8 cellular contexts compared by ENCODE assay signal in genomic region chr1:26318338-26319064, GRCh38. TPM values are rescaled to one million over a fixed set of nuclear protein-coding genes. Genes with fewer than 3 reads are reported as not detected.
DNase-seq lines count a peak whose midpoint lies in the region; ATAC-seq and TF ChIP-seq lines count a peak whose summit lies in the region.
"Had no signal": no experiment of that assay in that cellular context is flagged by ENCODE, and none has a peak within 500 bp of the region (broad histone marks: within the 10 kb centered on the region; RNA-seq: fewer than 3 reads in every experiment).

No MANE protein-coding gene starts in this region.

- intact Hi-C loops in left ventricle myocardium inferior (cut with micrococcal nuclease), result no loop called here

- peak overlapping the region; percentile 73 for H3K27ac Mint-ChIP-seq in stimulated activated effector memory CD8-positive, alpha-beta T cell treated with anti-CD3 and anti-CD28 coated beads, Interleukin-12 subunit alpha, Interleukin-12 subunit beta, amount 100 ng/mL, for 72 hours

- no peak for DNase-seq in WERI-Rb-1
- peak; percentile 29 for DNase-seq in left ventricle myocardium inferior
- DNase-seq in stimulated activated effector memory CD8-positive, alpha-beta T cell treated with anti-CD3 and anti-CD28 coated beads, Interleukin-12 subunit alpha, Interleukin-12 subunit beta, amount 100 ng/mL, for 72 hours (ENCODE audit: low spot score in 2 of 2), result peak; percentile 42 to 77
- no peak for DNase-seq in mesenteric fat pad (ENCODE audit: low spot score)
- DNase-seq: NCI-H187 treated with DMSO at 0.1 percent for 48 hours had no signal

- H3K4me3 Mint-ChIP-seq in stimulated activated effector memory CD8-positive, alpha-beta T cell treated with anti-CD3 and anti-CD28 coated beads, Interleukin-12 subunit alpha, Interleukin-12 subunit beta, amount 100 ng/mL, for 72 hours, result peak overlapping the region; percentile 98

- H3K4me3 ChIP-seq in WERI-Rb-1 (ENCODE audit: low read depth, low read length) (no peak overlapping the region), left ventricle myocardium inferior (peak overlapping the region; percentile 28)

- H3K36me3 ChIP-seq in WERI-Rb-1 (peaks cover 12% of the 10 kb centered on the region), left ventricle myocardium inferior (no peaks in the 10 kb centered on the region)

- H3K27ac ChIP-seq in WERI-Rb-1 (peak overlapping the region; percentile 55), left ventricle myocardium inferior (replicated peaks) (peak overlapping the region; percentile 40)

- H3K9me3 Mint-ChIP-seq in stimulated activated effector memory CD8-positive, alpha-beta T cell treated with anti-CD3 and anti-CD28 coated beads, Interleukin-12 subunit alpha, Interleukin-12 subunit beta, amount 100 ng/mL, for 72 hours, result no peaks in the 10 kb centered on the region

- H3K4me1 ChIP-seq in left ventricle myocardium inferior, result peaks cover 16% of the 10 kb centered on the region

- ATAC-seq in GM21447 (IDR thresholded peaks at IDR 0.05; ENCODE audit: unreplicated experiment) (peak; percentile 26), GM19324 (IDR thresholded peaks at IDR 0.05; ENCODE audit: low FRiP score, unreplicated experiment) (no peak), HG02852 (IDR thresholded peaks at IDR 0.05; ENCODE audit: unreplicated experiment) (no peak)
- peak; percentile 59 for ATAC-seq in stimulated activated effector memory CD8-positive, alpha-beta T cell treated with anti-CD3 and anti-CD28 coated beads, Interleukin-12 subunit alpha, Interleukin-12 subunit beta, amount 100 ng/mL, for 72 hours

- TF ChIP-seq CTCF in WERI-Rb-1 (IDR thresholded peaks at IDR 0.05; ENCODE audit: low read depth, low read length) (no peak), left ventricle myocardium inferior (IDR thresholded peaks at IDR 0.05; ENCODE audit: borderline replicate concordance) (no peak)

- H3K4me1 Mint-ChIP-seq in stimulated activated effector memory CD8-positive, alpha-beta T cell treated with anti-CD3 and anti-CD28 coated beads, Interleukin-12 subunit alpha, Interleukin-12 subunit beta, amount 100 ng/mL, for 72 hours, result peaks cover 82% of the 10 kb centered on the region

- peaks cover 61% of the 10 kb centered on the region for H3K36me3 Mint-ChIP-seq in stimulated activated effector memory CD8-positive, alpha-beta T cell treated with anti-CD3 and anti-CD28 coated beads, Interleukin-12 subunit alpha, Interleukin-12 subunit beta, amount 100 ng/mL, for 72 hours

- H3K27me3 ChIP-seq in WERI-Rb-1 (ENCODE audit: insufficient read depth, low read depth, severe bottlenecking) (no peaks in the 10 kb centered on the region), left ventricle myocardium inferior (ENCODE audit: low read depth) (no peaks in the 10 kb centered on the region)

- no peaks in the 10 kb centered on the region for H3K9me3 ChIP-seq in WERI-Rb-1 (ENCODE audit: severe bottlenecking)
- H3K9me3 ChIP-seq in left ventricle myocardium inferior (replicated peaks), result no peaks in the 10 kb centered on the region

RNA-seq across cellular contexts. Expression of gene CD52, which starts 0.7 kb away (rescaled TPM):
- total RNA-seq in left ventricle myocardium inferior (2.4 TPM), mesenteric fat pad (27.1 TPM)

RNA-seq across cellular contexts. Expression of gene UBXN11, which starts 12.1 kb away (rescaled TPM):
- total RNA-seq in left ventricle myocardium inferior (11.6 TPM), mesenteric fat pad (22.2 TPM)

RNA-seq across cellular contexts. Expression of gene CRYBG2, which starts 35.4 kb away (rescaled TPM):
- not detected for total RNA-seq in left ventricle myocardium inferior
- total RNA-seq in mesenteric fat pad, result 0.06 TPM

RNA-seq across cellular contexts. Expression of gene SH3BGRL3, which starts 38.6 kb away (rescaled TPM):
- 32.1 TPM for total RNA-seq in left ventricle myocardium inferior
- 229 TPM for total RNA-seq in mesenteric fat pad

RNA-seq across cellular contexts. Expression of gene ZNF683, which starts 54.0 kb away (rescaled TPM):
- not detected for total RNA-seq in left ventricle myocardium inferior
- not detected for total RNA-seq in mesenteric fat pad

Comparison
In these comparisons a context has a peak if more than half of its experiments do, and no peak if none do; other contexts are left out.
1. ATAC-seq: peak in GM21447 (single experiment) and stimulated activated effector memory CD8-positive, alpha-beta T cell treated with anti-CD3 and anti-CD28 coated beads, Interleukin-12 subunit alpha, Interleukin-12 subunit beta, amount 100 ng/mL, for 72 hours (single experiment); none in GM19324 (single experiment) and HG02852 (single experiment).
2. DNase-seq: peak in left ventricle myocardium inferior (single experiment) and stimulated activated effector memory CD8-positive, alpha-beta T cell treated with anti-CD3 and anti-CD28 coated beads, Interleukin-12 subunit alpha, Interleukin-12 subunit beta, amount 100 ng/mL, for 72 hours (2 of 2); none in WERI-Rb-1 (single experiment) and mesenteric fat pad (single experiment).